Comparison of ENCODE assay signal across 9 cellular contexts in genomic region chr10:71623098-71623985, GRCh38.
A peak's percentile ranks its signal among the peaks of the same experiment; 100 is the strongest.
DNase-seq lines count a peak whose midpoint lies in the region; ATAC-seq and TF ChIP-seq lines count a peak whose summit lies in the region.
"Had no signal": no experiment of that assay in that cellular context is flagged by ENCODE, and none has a peak within 500 bp of the region (broad histone marks: within the 10 kb centered on the region; RNA-seq: fewer than 3 reads in every experiment).

No MANE protein-coding gene starts in this region.

- ATAC-seq in HG03378 (IDR thresholded peaks at IDR 0.05; ENCODE audit: unreplicated experiment) = no peak

- 51% methylated on average over 11 of the region's 11 CpGs for WGBS in thyroid gland, 2 donors
- 51 to 61% methylated on average over 11 of the region's 11 CpGs for WGBS in sigmoid colon, 2 donors

- H3K4me1 ChIP-seq in left ventricle myocardium inferior = peaks cover 33% of the 10 kb centered on the region
- H3K4me1 ChIP-seq in thyroid gland = peaks cover 36 to 38% of the 10 kb centered on the region in 2 donors
- peaks cover 0 to 40% (median 30%) of the 10 kb centered on the region in 4 donors for H3K4me1 ChIP-seq in sigmoid colon

- peak; percentile 43 for DNase-seq in SIG-M5 treated with dmso at 0.1 percent for 504 hours (lab: John Stamatoyannopoulos, UW; ENCODE audit: unreplicated experiment)
- DNase-seq in SIG-M5 (lab: John Stamatoyannopoulos, UW) = no peak
- peak; percentile 57 for DNase-seq in SKM-1 (lab: John Stamatoyannopoulos, UW; ENCODE audit: unreplicated experiment)
- no peak for DNase-seq in left ventricle myocardium inferior
- peak; percentile 61 to 66 for DNase-seq in thyroid gland
- DNase-seq in NCI-H1105 (lab: John Stamatoyannopoulos, UW) = no peak
- no peak for DNase-seq in sigmoid colon

- H3K9me3 ChIP-seq in left ventricle myocardium inferior (replicated peaks) (no peaks in the 10 kb centered on the region), thyroid gland (no peaks in the 10 kb centered on the region), sigmoid colon (no peaks in the 10 kb centered on the region)

- no peak for TF ChIP-seq EP300 in sigmoid colon (IDR thresholded peaks at IDR 0.05)

- H3K27me3 ChIP-seq in left ventricle myocardium inferior (ENCODE audit: low read depth) (no peaks in the 10 kb centered on the region), thyroid gland (no peaks in the 10 kb centered on the region), sigmoid colon (no peaks in the 10 kb centered on the region)

- H3K4me3 ChIP-seq in left ventricle myocardium inferior = no peak overlapping the region
- H3K4me3 ChIP-seq in thyroid gland (replicated peaks in 1 of 3) = no peak overlapping the region
- no peak overlapping the region for H3K4me3 ChIP-seq in sigmoid colon

- intact Hi-C loops in left ventricle myocardium inferior (cut with micrococcal nuclease) (no loop called here), thyroid gland (cut with DNase I) (no loop called here), sigmoid colon (cut with DNase I) (no loop called here)

- H3K27ac ChIP-seq in left ventricle myocardium inferior (replicated peaks) (no peak overlapping the region), thyroid gland (peak overlapping the region; percentile 80 to 84 (median 80)), sigmoid colon (peak overlapping the region in 2 of 4 donors; percentile 62 to 86)
- H3K27ac ChIP-seq: C4-2B had no signal

- no peaks in the 10 kb centered on the region for H3K36me3 ChIP-seq in left ventricle myocardium inferior
- no peaks in the 10 kb centered on the region for H3K36me3 ChIP-seq in thyroid gland
- no peaks in the 10 kb centered on the region for H3K36me3 ChIP-seq in sigmoid colon

- peak; percentile 40 for TF ChIP-seq CTCF in left ventricle myocardium inferior (IDR thresholded peaks at IDR 0.05; ENCODE audit: borderline replicate concordance)
- TF ChIP-seq CTCF in thyroid gland (IDR thresholded peaks at IDR 0.05) = peak in 3 of 6 experiments; percentile 9 to 29 (median 27)
- TF ChIP-seq CTCF in sigmoid colon (IDR thresholded peaks at IDR 0.05) = peak in 1 of 4 experiments; percentile 21

- no peak for TF ChIP-seq POLR2A in thyroid gland (IDR thresholded peaks at IDR 0.05)
- no peak for TF ChIP-seq POLR2A in sigmoid colon (IDR thresholded peaks at IDR 0.05)

Comparison
In these comparisons a context has a peak if more than half of its experiments do, and no peak if none do; other contexts are left out.
1. DNase-seq: peak in SIG-M5 treated with dmso at 0.1 percent for 504 hours (single experiment), SKM-1 (single experiment) and thyroid gland (2 of 2); none in SIG-M5 (single experiment), left ventricle myocardium inferior (single experiment), NCI-H1105 (single experiment) and sigmoid colon (single experiment).